In the genomic region with DNA sequence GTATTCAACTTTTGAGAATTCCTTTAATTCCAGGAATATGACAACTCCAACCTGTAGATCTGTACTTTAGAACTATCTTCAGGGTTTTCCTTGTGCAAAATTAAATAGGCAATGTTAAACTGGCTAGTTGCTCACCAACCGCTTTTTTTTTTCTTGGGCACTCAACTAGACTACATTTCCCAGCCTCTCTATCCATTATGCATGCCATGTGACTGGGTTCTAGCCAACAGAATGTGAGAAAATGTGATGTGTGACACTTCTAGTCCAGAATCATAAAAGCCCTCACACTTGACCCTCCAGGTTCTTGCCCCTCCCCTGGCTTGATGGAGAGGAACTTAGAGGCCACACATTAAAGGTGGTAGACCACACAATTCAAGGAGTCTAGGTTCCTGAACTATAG, we compare ENCODE assay signal across 22 cellular contexts.
DNase-seq lines count a peak whose midpoint lies in the region; ATAC-seq, FAIRE-seq and TF ChIP-seq lines count a peak whose summit lies in the region.
"Had no signal": no experiment of that assay in that cellular context is flagged by ENCODE, and none has a peak within 500 bp of the region (broad histone marks: within the 10 kb centered on the region; RNA-seq: fewer than 3 reads in every experiment).

No MANE protein-coding gene starts in this region.

- POLR2A ChIA-PET in GM12878 (lab: Charles Lee): no interaction called here
- POLR2A ChIA-PET in activated CD4-positive, alpha-beta memory T cell treated with anti-CD3 and anti-CD28 coated beads, Interleukin-2, amount 10 ng/mL, durations not matched to agents 7 days and 5 days (lab: Charles Lee): no interaction called here
- POLR2A ChIA-PET in MCF 10A (lab: Yijun Ruan, JAX): no interaction called here

- no peak for TF ChIP-seq POLR2A in GM12878 (IDR thresholded peaks at IDR 0.05; ENCODE audit: low read depth, low read length)

- SMC1A ChIA-PET in GM12878 (lab: Charles Lee; ENCODE audit: uncharacterized antibody, unreplicated experiment): no interaction called here

- H3K4me1 Mint-ChIP-seq in GM23338 (peaks cover 8% of the 10 kb centered on the region), MCF 10A (ENCODE audit: insufficient read depth, unreplicated experiment) (no peaks in the 10 kb centered on the region)
- H3K4me1 Mint-ChIP-seq in activated CD4-positive, alpha-beta memory T cell treated with anti-CD3 and anti-CD28 coated beads, Interleukin-2, amount 10 ng/mL, durations not matched to agents 7 days and 5 days: peaks cover 16% of the 10 kb centered on the region
- H3K4me1 Mint-ChIP-seq: CD4-positive, CD25-positive, alpha-beta regulatory T cell had no signal

- H3K4me2 ChIP-seq in GM23338 (no peak overlapping the region), GM12878 (ENCODE audit: control insufficient read depth, insufficient read depth) (no peak overlapping the region), neuronal stem cell (ENCODE audit: insufficient read depth, low read length, poor library complexity, severe bottlenecking) (no peak overlapping the region)
- H3K4me2 ChIP-seq: BLaER1 had no signal

- H3K18ac ChIP-seq in neuronal stem cell (ENCODE audit: low read length): no peak overlapping the region

- no peak overlapping the region for H2AK5ac ChIP-seq in neuronal stem cell (ENCODE audit: low read depth, low read length)

- no peaks in the 10 kb centered on the region; the same call in 2 of the 3 replicates for H3K9me3 Mint-ChIP-seq in GM23338
- no peaks in the 10 kb centered on the region for H3K9me3 Mint-ChIP-seq in activated CD4-positive, alpha-beta memory T cell treated with anti-CD3 and anti-CD28 coated beads, Interleukin-2, amount 10 ng/mL, durations not matched to agents 7 days and 5 days
- H3K9me3 Mint-ChIP-seq in MCF 10A (ENCODE audit: unreplicated experiment): no peaks in the 10 kb centered on the region
- H3K9me3 Mint-ChIP-seq: CD8-positive, alpha-beta T cell had no signal

- CTCF ChIA-PET in GM12878 (lab: Yijun Ruan, JAX) (no interaction called here), MCF 10A (lab: Yijun Ruan, JAX) (interaction anchor here (0.8 kb wide), 1 partner anchor 10 kb away, joined by 5 read pairs; no protein-coding TSS in a partner anchor)
- CTCF ChIA-PET in activated CD4-positive, alpha-beta memory T cell treated with anti-CD3 and anti-CD28 coated beads, Interleukin-2, amount 10 ng/mL, durations not matched to agents 7 days and 5 days (lab: Charles Lee): no interaction called here

- H4K20me1 ChIP-seq in GM23338 (replicated peaks; ENCODE audit: insufficient read depth) (no peaks in the 10 kb centered on the region), GM12878 (ENCODE audit: control insufficient read depth, insufficient read depth) (no peaks in the 10 kb centered on the region)
- H4K20me1 ChIP-seq: BLaER1 had no signal

- TF ChIP-seq CTCF in GM23338 (conservative IDR thresholded peaks at IDR 0.05; ENCODE audit: low read depth in 2 of 2) (no peak), GM12878 (IDR thresholded peaks at IDR 0.05 in 2 of 3, conservative IDR thresholded peaks at IDR 0.05 in 1 of 3; ENCODE audit: control insufficient read depth in 2 of 3, extremely low read depth in 1 of 3, insufficient read depth in 1 of 3, low read depth in 3 of 3, low read length in 3 of 3) (no peak), MCF 10A (IDR thresholded peaks at IDR 0.05; ENCODE audit: unreplicated experiment) (no peak)

- ATAC-seq in GM23338: no peak
- no peak for ATAC-seq in GM12878
- no peak for ATAC-seq in HG03565 (IDR thresholded peaks at IDR 0.05; ENCODE audit: unreplicated experiment)
- ATAC-seq: CD8-positive, alpha-beta T cell had no signal

- H3K9me3 ChIP-seq in GM12878 (replicated peaks; ENCODE audit: control insufficient read depth, insufficient read depth, low read length): no peaks in the 10 kb centered on the region
- no peaks in the 10 kb centered on the region for H3K9me3 ChIP-seq in neuronal stem cell (replicated peaks in 1 of 2; ENCODE audit: control insufficient read depth in 2 of 2, insufficient read depth in 1 of 2, low read depth in 1 of 2, low read length in 2 of 2)
- H3K9me3 ChIP-seq: BLaER1, Caco-2, HAP-1 had no signal

- H3K36me3 ChIP-seq in GM23338 (ENCODE audit: insufficient read depth) (no peaks in the 10 kb centered on the region), GM12878 (ENCODE audit: control insufficient read depth in 2 of 2, insufficient read depth in 2 of 2, low read length in 1 of 2) (no peaks in the 10 kb centered on the region), neuronal stem cell (replicated peaks in 1 of 2; ENCODE audit: control insufficient read depth in 2 of 2, insufficient read depth in 2 of 2, low read length in 2 of 2) (no peaks in the 10 kb centered on the region)
- H3K36me3 ChIP-seq: BLaER1, HAP-1 had no signal

- peaks cover 2% of the 10 kb centered on the region for H3K27me3 Mint-ChIP-seq in GM23338 (ENCODE audit: insufficient read depth, low read depth, poor library complexity)
- peaks cover 6% of the 10 kb centered on the region for H3K27me3 Mint-ChIP-seq in activated CD4-positive, alpha-beta memory T cell treated with anti-CD3 and anti-CD28 coated beads, Interleukin-2, amount 10 ng/mL, durations not matched to agents 7 days and 5 days
- peaks cover 64% of the 10 kb centered on the region for H3K27me3 Mint-ChIP-seq in MCF 10A (ENCODE audit: insufficient read depth, unreplicated experiment)
- H3K27me3 Mint-ChIP-seq: CD4-positive, CD25-positive, alpha-beta regulatory T cell had no signal

- no peak overlapping the region for H3K4ac ChIP-seq in neuronal stem cell (ENCODE audit: low read length)

- no peaks in the 10 kb centered on the region for H3K79me1 ChIP-seq in neuronal stem cell (ENCODE audit: low read depth, low read length)

- no peak overlapping the region for H4K8ac ChIP-seq in neuronal stem cell (ENCODE audit: low read depth, low read length)

- H3K27ac Mint-ChIP-seq in GM23338: no peak overlapping the region
- H3K27ac Mint-ChIP-seq in activated CD4-positive, alpha-beta memory T cell treated with anti-CD3 and anti-CD28 coated beads, Interleukin-2, amount 10 ng/mL, durations not matched to agents 7 days and 5 days: no peak overlapping the region
- no peak overlapping the region for H3K27ac Mint-ChIP-seq in MCF 10A (ENCODE audit: low read depth, unreplicated experiment)
- H3K27ac Mint-ChIP-seq: B cell; CD4-positive, CD25-positive, alpha-beta regulatory T cell; CD8-positive, alpha-beta T cell; HFFc6 had no signal

- no peak overlapping the region for H3K14ac ChIP-seq in neuronal stem cell (ENCODE audit: low read length)

- H3K27me3 ChIP-seq in GM23338 (ENCODE audit: insufficient read depth) (no peaks in the 10 kb centered on the region), GM12878 (replicated peaks in 1 of 2; ENCODE audit: control insufficient read depth in 2 of 2, insufficient read depth in 2 of 2, low read length in 1 of 2) (peaks cover 0 to 2% of the 10 kb centered on the region in 2 experiments; a peak in 1 of 4 replicates), neuronal stem cell (ENCODE audit: control insufficient read depth in 3 of 3, insufficient read depth in 3 of 3, low read depth in 1 of 3, low read length in 3 of 3) (no peaks in the 10 kb centered on the region)
- H3K27me3 ChIP-seq: BLaER1 had no signal

- H3K36me3 Mint-ChIP-seq in GM23338 (ENCODE audit: low read depth) (no peaks in the 10 kb centered on the region), MCF 10A (ENCODE audit: insufficient read depth, unreplicated experiment) (no peaks in the 10 kb centered on the region)
- H3K36me3 Mint-ChIP-seq in activated CD4-positive, alpha-beta memory T cell treated with anti-CD3 and anti-CD28 coated beads, Interleukin-2, amount 10 ng/mL, durations not matched to agents 7 days and 5 days (ENCODE audit: low read depth): no peaks in the 10 kb centered on the region
- H3K36me3 Mint-ChIP-seq: CD4-positive, CD25-positive, alpha-beta regulatory T cell; CD8-positive, alpha-beta T cell had no signal

- H3K9ac ChIP-seq in GM12878 (ENCODE audit: control insufficient read depth, insufficient read depth, low read length) (no peak overlapping the region), neuronal stem cell (ENCODE audit: low read depth, low read length, poor library complexity) (no peak overlapping the region)
- H3K9ac ChIP-seq: BLaER1, GM23248 had no signal

- no peak for TF ChIP-seq EP300 in GM12878 (IDR thresholded peaks at IDR 0.05; ENCODE audit: borderline replicate concordance in 1 of 2, control insufficient read depth in 1 of 2, low read depth in 2 of 2, low read length in 2 of 2)

- BruUV-seq in GM12878 (replicated peaks; lab: Mats Ljungman, UMichigan) (no TSS peak), MCF 10A (replicated peaks; lab: Mats Ljungman, UMichigan) (no TSS peak)

- no peak overlapping the region for H2BK5ac ChIP-seq in neuronal stem cell (ENCODE audit: low read length)

- H3K4me3 Mint-ChIP-seq in GM23338 (no peak overlapping the region), MCF 10A (ENCODE audit: unreplicated experiment) (no peak overlapping the region)
- no peak overlapping the region for H3K4me3 Mint-ChIP-seq in activated CD4-positive, alpha-beta memory T cell treated with anti-CD3 and anti-CD28 coated beads, Interleukin-2, amount 10 ng/mL, durations not matched to agents 7 days and 5 days
- H3K4me3 Mint-ChIP-seq: B cell; CD8-positive, alpha-beta T cell; HFFc6 had no signal

- H3K4me3 ChIP-seq in GM23338: no peak overlapping the region
- no peak overlapping the region for H3K4me3 ChIP-seq in GM12878
- no peak overlapping the region for H3K4me3 ChIP-seq in neuronal stem cell (ENCODE audit: low read length in 2 of 2)
- H3K4me3 ChIP-seq: BLaER1, GM23248, HAP-1 had no signal

- H3K79me2 ChIP-seq in GM23338 (replicated peaks; ENCODE audit: insufficient read depth) (no peaks in the 10 kb centered on the region), GM12878 (ENCODE audit: control insufficient read depth, insufficient read depth, low read length) (no peaks in the 10 kb centered on the region)

- WGBS in GM12878 (ENCODE audit: insufficient coverage, insufficient replicate concordance, low lambda C conversion rate, missing lambda C conversion rate): 40% methylated on average over 1 of the region's 1 CpG
- WGBS in neuronal stem cell (ENCODE audit: extremely low coverage in 2 of 2, insufficient read length in 2 of 2, insufficient replicate concordance in 1 of 2), 2 donors: no CpG with 5 or more reads among the region's 1 CpG

- no peaks in the 10 kb centered on the region for H3F3A ChIP-seq in GM23338 (replicated peaks; ENCODE audit: low read depth)

- RAD21 ChIA-PET in GM12878 (lab: Charles Lee; ENCODE audit: unreplicated experiment): no interaction called here

- H4K91ac ChIP-seq in neuronal stem cell (ENCODE audit: low read depth, low read length, poor library complexity): no peak overlapping the region

- H3K27ac ChIP-seq in GM23338 (ENCODE audit: low read depth) (no peak overlapping the region), GM12878 (ENCODE audit: control insufficient read depth, insufficient read depth) (no peak overlapping the region), neuronal stem cell (replicated peaks; ENCODE audit: low read length) (no peak overlapping the region)
- H3K27ac ChIP-seq: 22Rv1, BLaER1, C4-2B, GM23248 had no signal

- H2BK12ac ChIP-seq in neuronal stem cell (ENCODE audit: low read length): no peak overlapping the region

- in situ Hi-C loops in GM12878 (cut with MboI): no loop called here

- no peak overlapping the region for H2BK120ac ChIP-seq in neuronal stem cell (ENCODE audit: low read depth, low read length)

- DNase-seq in GM23338 (ENCODE audit: low spot score) (no peak), NAMALWA (ENCODE audit: low spot score) (peak; percentile 9), GM12878 (ENCODE audit: low read depth, low spot score) (no peak), neuronal stem cell (ENCODE audit: low spot score) (no peak), MCF 10A (ENCODE audit: unreplicated experiment) (no peak)
- DNase-seq in activated CD4-positive, alpha-beta memory T cell treated with anti-CD3 and anti-CD28 coated beads, Interleukin-2, amount 10 ng/mL, durations not matched to agents 7 days and 5 days: no peak
- DNase-seq: Caco-2; CD8-positive, alpha-beta T cell; DMS153; GM23248; HFFc6 had no signal

- H3K23ac ChIP-seq in neuronal stem cell (ENCODE audit: low read depth, low read length, poor library complexity): no peak overlapping the region

- 0 out of 2 replicates have a peak, but pooled peaks cover 6% of the 10 kb centered on the region for H3K9me2 ChIP-seq in GM23338 (ENCODE audit: insufficient read depth)

- intact Hi-C loops in GM12878 (cut with micrococcal nuclease; ENCODE audit: unreplicated experiment): no loop called here
- intact Hi-C loops in MCF 10A (cut with micrococcal nuclease): no loop called here

- H2AFZ ChIP-seq in GM23338 (peak overlapping the region; percentile 64; the same call in 1 of the 2 replicates), GM12878 (ENCODE audit: control insufficient read depth, low read depth, low read length) (no peak overlapping the region), neuronal stem cell (ENCODE audit: low read length) (peak overlapping the region; percentile 84)
- H2AFZ ChIP-seq: GM23248 had no signal

- H2BK15ac ChIP-seq in neuronal stem cell (ENCODE audit: low read length): no peak overlapping the region

- no peak for FAIRE-seq in GM12878 (lab: Jason Lieb, UNC)
- FAIRE-seq: A204.1, G401.6, GM19239, H54 had no signal

- TF ChIP-seq RAD21 in GM12878 (IDR thresholded peaks at IDR 0.05; ENCODE audit: insufficient read depth, low read depth, low read length): no peak

- H3K4me1 ChIP-seq in GM23338 (ENCODE audit: insufficient read depth) (peaks cover 6% of the 10 kb centered on the region; the same call in 1 of the 2 replicates), GM12878 (ENCODE audit: control insufficient read depth, insufficient read depth, low read length) (peaks cover 6% of the 10 kb centered on the region), neuronal stem cell (ENCODE audit: control insufficient read depth in 2 of 2, insufficient read depth in 1 of 2, low read depth in 1 of 2, low read length in 2 of 2) (peaks cover 5 to 10% of the 10 kb centered on the region in 2 donors)
- H3K4me1 ChIP-seq: Caco-2, HAP-1 had no signal
